ENCODE assay signal across 23 cellular contexts in the genomic region with DNA sequence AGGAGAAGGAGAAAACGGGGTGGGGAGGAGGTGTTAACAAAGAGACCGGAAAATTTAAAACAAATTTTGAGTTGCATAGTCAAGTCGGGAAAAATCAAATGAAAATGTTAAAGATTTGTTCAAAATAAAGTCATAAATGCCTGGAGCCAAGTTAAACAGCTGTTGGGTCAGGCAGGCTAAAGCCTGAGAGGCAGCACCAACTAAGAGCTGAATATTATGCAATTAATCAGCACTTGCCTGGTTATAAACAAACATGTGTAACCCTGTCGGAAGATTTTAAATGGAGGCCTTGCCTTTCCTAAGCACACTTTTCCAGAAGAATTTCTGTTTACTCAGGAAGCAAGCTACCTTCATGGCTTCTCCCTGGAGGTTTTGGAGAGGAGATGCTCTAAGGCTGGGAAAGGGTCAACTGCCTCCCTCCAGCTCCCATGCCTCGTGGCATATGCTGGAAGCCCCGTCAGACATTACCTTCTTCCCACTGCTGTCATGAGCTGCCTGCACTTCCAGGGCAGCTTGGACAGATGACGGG.
"Had no signal": no experiment of that assay in that cellular context is flagged by ENCODE, and none has a peak within 500 bp of the region (broad histone marks: within the 10 kb centered on the region; RNA-seq: fewer than 3 reads in every experiment).

No MANE protein-coding gene starts in this region.

- H3K9me3 ChIP-seq: lower lobe of right lung, ovary, psoas muscle, thoracic aorta, upper lobe of left lung had no signal

- ATAC-seq: foreskin keratinocyte; naive thymus-derived CD8-positive, alpha-beta T cell; stimulated activated effector memory CD8-positive, alpha-beta T cell treated with anti-CD3 and anti-CD28 coated beads, Interleukin-12 subunit alpha, Interleukin-12 subunit beta, amount 100 ng/mL, for 72 hours had no signal

- H3K4me3 ChIP-seq: lower lobe of right lung, ovary, psoas muscle, SK-N-MC, skin epidermis, thoracic aorta, upper lobe of left lung had no signal

- H3K4me1 ChIP-seq: foreskin keratinocyte, lower lobe of right lung, psoas muscle, upper lobe of left lung had no signal

- H3K4me3 Mint-ChIP-seq: activated CD4-positive, alpha-beta memory T cell treated with anti-CD3 and anti-CD28 coated beads, Interleukin-2, amount 10 ng/mL, durations not matched to agents 7 days and 5 days; activated naive CD4-positive, alpha-beta T cell treated with anti-CD3 and anti-CD28 coated beads, Interleukin-2, amount 50 U/mL, for 24 hours; activated T-helper 1 cell treated with anti-CD3 and anti-CD28 coated beads, Interleukin-12 subunit alpha, Interleukin-12 subunit beta, Interleukin-2, Interleukin-4 antibody, amounts not matched to agents 30 ng/mL and 10 ng/mL and 1 ng/mL, durations not matched to agents 14 hours and 24 hours and 36 hours; central memory CD8-positive, alpha-beta T cell; naive thymus-derived CD8-positive, alpha-beta T cell; stimulated activated effector memory CD8-positive, alpha-beta T cell treated with anti-CD3 and anti-CD28 coated beads, Interleukin-12 subunit alpha, Interleukin-12 subunit beta, amount 100 ng/mL, for 72 hours had no signal

- H3K36me3 Mint-ChIP-seq: activated naive CD4-positive, alpha-beta T cell treated with anti-CD3 and anti-CD28 coated beads, Interleukin-2, amount 50 U/mL, for 24 hours; stimulated activated effector memory CD8-positive, alpha-beta T cell treated with anti-CD3 and anti-CD28 coated beads, Interleukin-12 subunit alpha, Interleukin-12 subunit beta, amount 100 ng/mL, for 72 hours had no signal

- H3K9me3 Mint-ChIP-seq: activated CD4-positive, alpha-beta memory T cell treated with anti-CD3 and anti-CD28 coated beads, Interleukin-2, amount 10 ng/mL, durations not matched to agents 7 days and 5 days; activated naive CD4-positive, alpha-beta T cell treated with anti-CD3 and anti-CD28 coated beads, Interleukin-2, amount 50 U/mL, for 24 hours had no signal

- H3K27me3 Mint-ChIP-seq: central memory CD8-positive, alpha-beta T cell had no signal

- H3K36me3 ChIP-seq: brain microvascular endothelial cell, lower lobe of right lung, ovary, thoracic aorta, upper lobe of left lung had no signal

- H3K27ac Mint-ChIP-seq: activated CD4-positive, alpha-beta memory T cell treated with anti-CD3 and anti-CD28 coated beads, Interleukin-2, amount 10 ng/mL, durations not matched to agents 7 days and 5 days; activated naive CD4-positive, alpha-beta T cell treated with anti-CD3 and anti-CD28 coated beads, Interleukin-2, amount 50 U/mL, for 24 hours; activated T-helper 1 cell treated with anti-CD3 and anti-CD28 coated beads, Interleukin-12 subunit alpha, Interleukin-12 subunit beta, Interleukin-2, Interleukin-4 antibody, amounts not matched to agents 30 ng/mL and 10 ng/mL and 1 ng/mL, durations not matched to agents 14 hours and 24 hours and 36 hours; naive thymus-derived CD8-positive, alpha-beta T cell; stimulated activated effector memory CD8-positive, alpha-beta T cell treated with anti-CD3 and anti-CD28 coated beads, Interleukin-12 subunit alpha, Interleukin-12 subunit beta, amount 100 ng/mL, for 72 hours had no signal

- DNase-seq: activated CD4-positive, alpha-beta memory T cell treated with anti-CD3 and anti-CD28 coated beads, Interleukin-2, amount 10 ng/mL, durations not matched to agents 7 days and 5 days; activated CD4-positive, alpha-beta T cell treated with anti-CD3 and anti-CD28 coated beads for 48 hours; activated gamma-delta T cell treated with Interleukin-2 at 50 U/mL for 16 hours; aorta; brain microvascular endothelial cell; foreskin keratinocyte; glutamatergic neuron; lower lobe of right lung; mesendoderm; naive thymus-derived CD8-positive, alpha-beta T cell; ovary; psoas muscle; SHP77; stimulated activated CD4-positive, alpha-beta T cell treated with anti-CD3 and anti-CD28 coated beads, Interleukin-1b, Interleukin-23, amount 100 ng/mL, for 48 hours; upper lobe of left lung had no signal

- H3K27ac ChIP-seq: brain microvascular endothelial cell, epithelial cell of prostate, foreskin keratinocyte, lower lobe of right lung, ovary, psoas muscle, SK-N-MC, skin epidermis, thoracic aorta, upper lobe of left lung had no signal

- H3K4me1 Mint-ChIP-seq: activated CD4-positive, alpha-beta memory T cell treated with anti-CD3 and anti-CD28 coated beads, Interleukin-2, amount 10 ng/mL, durations not matched to agents 7 days and 5 days; activated naive CD4-positive, alpha-beta T cell treated with anti-CD3 and anti-CD28 coated beads, Interleukin-2, amount 50 U/mL, for 24 hours; central memory CD8-positive, alpha-beta T cell; stimulated activated effector memory CD8-positive, alpha-beta T cell treated with anti-CD3 and anti-CD28 coated beads, Interleukin-12 subunit alpha, Interleukin-12 subunit beta, amount 100 ng/mL, for 72 hours had no signal

- H3K27me3 ChIP-seq: brain microvascular endothelial cell, foreskin keratinocyte, ovary, upper lobe of left lung had no signal
